12 cellular contexts compared by ENCODE assay signal in genomic region chr18:64330161-64330560, GRCh38.
A peak's percentile ranks its signal among the peaks of the same experiment; 100 is the strongest.
DNase-seq lines count a peak whose midpoint lies in the region; ATAC-seq and TF ChIP-seq lines count a peak whose summit lies in the region.
"Had no signal": no experiment of that assay in that cellular context is flagged by ENCODE, and none has a peak within 500 bp of the region (broad histone marks: within the 10 kb centered on the region; RNA-seq: fewer than 3 reads in every experiment).

No MANE protein-coding gene starts in this region.

- no peak overlapping the region for H3K4me3 ChIP-seq in BE2C (ENCODE audit: low read depth, low read length)

- no peaks in the 10 kb centered on the region for H3K27me3 ChIP-seq in BE2C

- ATAC-seq in omental fat pad (ENCODE audit: low FRiP score) = no peak

- H3K36me3 ChIP-seq in BE2C = no peaks in the 10 kb centered on the region

- TF ChIP-seq CTCF in BE2C (IDR thresholded peaks at IDR 0.05; ENCODE audit: low read depth, low read length) (peak; percentile 21; the same call in 1 of the 2 replicates), GM12873 (IDR thresholded peaks at IDR 0.05; ENCODE audit: insufficient read depth, low read depth, low read length, missing control alignments) (peak; percentile 23), omental fat pad (IDR thresholded peaks at IDR 0.05) (no peak)

- DNase-seq in BE2C = no peak
- peak; percentile 19 for DNase-seq in OCI-M1 (lab: John Stamatoyannopoulos, UW)
- peak; percentile 22 for DNase-seq in iPS DF 4.7 (ENCODE audit: extremely low read depth, low spot score)
- no peak for DNase-seq in omental fat pad (ENCODE audit: low spot score)
- DNase-seq in SW480 (ENCODE audit: low spot score) = no peak
- DNase-seq in activated naive CD4-positive, alpha-beta T cell treated with Interleukin-2 at 50 U/mL for 16 hours = no peak
- DNase-seq in activated CD8-positive, alpha-beta memory T cell treated with anti-CD3 and anti-CD28 coated beads, Interleukin-2, amount 50 U/mL, for 4 hours = no peak
- DNase-seq: activated CD4-positive, alpha-beta T cell treated with anti-CD3 and anti-CD28 coated beads, Interleukin-2, amount 50 U/mL, for 1 hour; activated gamma-delta T cell; CD4-positive, alpha-beta memory T cell; NCI-H446 treated with DMSO at 0.1 percent for 48 hours had no signal

- no peaks in the 10 kb centered on the region for H3K9me3 ChIP-seq in BE2C

- no peaks in the 10 kb centered on the region for H3K4me1 ChIP-seq in BE2C

Comparison
In these comparisons a context has a peak if more than half of its experiments do, and no peak if none do; other contexts are left out.
1. DNase-seq: peak in OCI-M1 (single experiment) and iPS DF 4.7 (single experiment); none in BE2C (single experiment), omental fat pad (single experiment), SW480 (single experiment), activated naive CD4-positive, alpha-beta T cell treated with Interleukin-2 at 50 U/mL for 16 hours (single experiment) and activated CD8-positive, alpha-beta memory T cell treated with anti-CD3 and anti-CD28 coated beads, Interleukin-2, amount 50 U/mL, for 4 hours (single experiment).
2. CTCF ChIP-seq: peak in BE2C (single experiment) and GM12873 (single experiment); none in omental fat pad (0 of 3).